Comparison of ENCODE assay signal across 7 cellular contexts in the genomic region with DNA sequence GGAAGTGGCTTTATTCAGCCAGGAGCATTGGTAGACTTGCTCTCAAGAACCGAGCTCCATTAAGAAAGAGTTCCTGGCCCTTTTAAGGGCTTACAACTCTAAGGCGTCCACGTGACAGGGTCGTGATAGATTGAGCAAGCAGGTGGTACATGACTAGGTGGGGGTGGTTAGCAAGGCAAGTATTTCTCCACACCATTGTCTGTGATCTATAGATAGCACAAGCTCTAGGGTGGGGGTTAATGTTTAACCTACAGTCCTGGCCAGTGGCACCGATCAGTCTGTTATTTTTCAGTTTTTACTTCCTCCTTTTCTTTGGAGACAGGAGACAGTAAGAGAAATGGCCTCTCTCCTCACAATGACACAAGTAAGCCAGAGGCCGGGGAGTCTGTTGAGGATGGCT.
A peak's percentile ranks its signal among the peaks of the same experiment; 100 is the strongest.
DNase-seq lines count a peak whose midpoint lies in the region; ATAC-seq, FAIRE-seq and TF ChIP-seq lines count a peak whose summit lies in the region.
"Not testable (repeated sequence)": the region's sequence is repeated elsewhere in the genome, so short reads cannot be mapped to it uniquely, and the experiment has no call there.

No MANE protein-coding gene starts in this region.

- not testable (repeated sequence) for H3K27me3 ChIP-seq in kidney epithelial cell (ENCODE audit: control insufficient read depth, insufficient read depth, low read length)

- intact Hi-C loops in Calu3 (cut with micrococcal nuclease; ENCODE audit: unreplicated experiment): loop anchor here (5.0 kb wide), 1 partner anchor 36 kb away; no protein-coding TSS in a partner anchor

- CTCF ChIA-PET in A549 (lab: Yijun Ruan, JAX): not testable (repeated sequence)
- CTCF ChIA-PET in Calu3 (lab: Charles Lee): interaction anchor here (0.8 kb wide), 1 partner anchor 9 kb away, joined by 4 read pairs; no protein-coding TSS in a partner anchor

- H3K36me3 Mint-ChIP-seq in Calu3 (ENCODE audit: insufficient read depth, unreplicated experiment): not testable (repeated sequence)

- H3K27ac ChIP-seq in A549: peak overlapping the region; percentile 63 to 64; a peak in 5 of 6 replicates

- peak overlapping the region; percentile 52 for H3K4me3 Mint-ChIP-seq in Calu3 (ENCODE audit: low read depth, unreplicated experiment)

- H3K27me3 Mint-ChIP-seq in Calu3 (ENCODE audit: unreplicated experiment): not testable (repeated sequence)

- H3K4me1 Mint-ChIP-seq in Calu3 (ENCODE audit: low read depth, unreplicated experiment): peaks cover 22% of the 10 kb centered on the region

- not testable (repeated sequence) for H3K36me3 ChIP-seq in kidney epithelial cell (ENCODE audit: control insufficient read depth, insufficient read depth, low read length)

- peak; percentile 51 to 72; a peak in 3 of 6 replicates for ATAC-seq in A549

- not testable (repeated sequence) for H3K4me3 ChIP-seq in A549; NB4 (ENCODE audit: low read depth, low read length); kidney epithelial cell (ENCODE audit: low read depth, low read length)

- peaks cover 12% of the 10 kb centered on the region for H3K4me1 ChIP-seq in A549

- H3K9me3 ChIP-seq in A549: peaks cover 58% of the 10 kb centered on the region

- not testable (repeated sequence) for FAIRE-seq in A549 (lab: Jason Lieb, UNC)

- DNase-seq in A549 (ENCODE audit: low read depth in 1 of 2, low spot score in 1 of 2) (peak in 1 of 2 experiments; percentile 91), Calu3 (peak; percentile 85), LoVo (ENCODE audit: low spot score) (peak; percentile 84), NB4 (ENCODE audit: low read depth) (peak; percentile 3), SW480 (ENCODE audit: low spot score) (peak; percentile 84), kidney epithelial cell (ENCODE audit: low read depth) (peak; percentile 48), mucosa of gallbladder (ENCODE audit: low spot score) (peak; percentile 88)

- BruUV-seq in Calu3 (replicated peaks; lab: Mats Ljungman, UMichigan): not testable (repeated sequence)

- TF ChIP-seq RAD21 in A549 (conservative IDR thresholded peaks at IDR 0.05 in 1 of 2, IDR thresholded peaks at IDR 0.05 in 1 of 2): not testable (repeated sequence)

- not testable (repeated sequence) for H3K9me3 Mint-ChIP-seq in Calu3 (ENCODE audit: low read depth, unreplicated experiment)

- H3K27ac Mint-ChIP-seq in Calu3 (ENCODE audit: unreplicated experiment): peak overlapping the region; percentile 85

- POLR2A ChIA-PET in A549 (lab: Yijun Ruan, JAX): not testable (repeated sequence)

- TF ChIP-seq EP300 in A549 (IDR thresholded peaks at IDR 0.05): not testable (repeated sequence)

- not testable (repeated sequence) for TF ChIP-seq POLR2A in A549 (IDR thresholded peaks at IDR 0.05; ENCODE audit: low read length); NB4 (IDR thresholded peaks at IDR 0.05; ENCODE audit: extremely low read depth, insufficient read length)

- peak overlapping the region; percentile 42 for H3K4me2 ChIP-seq in A549

- 7% methylated on average over 6 of the region's 6 CpGs for WGBS in A549 (ENCODE audit: missing lambda C conversion rate)

- TF ChIP-seq CTCF in A549 (IDR thresholded peaks at IDR 0.05); Calu3 (IDR thresholded peaks at IDR 0.05; ENCODE audit: unreplicated experiment); NB4 (IDR thresholded peaks at IDR 0.05; ENCODE audit: low read depth, low read length); kidney epithelial cell (IDR thresholded peaks at IDR 0.05; ENCODE audit: insufficient read depth, low read length, poor library complexity, severe bottlenecking): not testable (repeated sequence)

TF ChIP-seq in A549, 52 proteins besides CTCF, POLR2A, EP300 and RAD21:
- TF ChIP-seq, protein P1, sequence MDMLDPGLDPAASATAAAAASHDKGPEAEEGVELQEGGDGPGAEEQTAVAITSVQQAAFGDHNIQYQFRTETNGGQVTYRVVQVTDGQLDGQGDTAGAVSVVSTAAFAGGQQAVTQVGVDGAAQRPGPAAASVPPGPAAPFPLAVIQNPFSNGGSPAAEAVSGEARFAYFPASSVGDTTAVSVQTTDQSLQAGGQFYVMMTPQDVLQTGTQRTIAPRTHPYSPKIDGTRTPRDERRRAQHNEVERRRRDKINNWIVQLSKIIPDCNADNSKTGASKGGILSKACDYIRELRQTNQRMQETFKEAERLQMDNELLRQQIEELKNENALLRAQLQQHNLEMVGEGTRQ (IDR thresholded peaks at IDR 0.05): peak; percentile 74
- peak; percentile 50 to 60; a peak in 2 of 4 replicates for TF ChIP-seq CEBPB (IDR thresholded peaks at IDR 0.05)
